In the genomic region with DNA sequence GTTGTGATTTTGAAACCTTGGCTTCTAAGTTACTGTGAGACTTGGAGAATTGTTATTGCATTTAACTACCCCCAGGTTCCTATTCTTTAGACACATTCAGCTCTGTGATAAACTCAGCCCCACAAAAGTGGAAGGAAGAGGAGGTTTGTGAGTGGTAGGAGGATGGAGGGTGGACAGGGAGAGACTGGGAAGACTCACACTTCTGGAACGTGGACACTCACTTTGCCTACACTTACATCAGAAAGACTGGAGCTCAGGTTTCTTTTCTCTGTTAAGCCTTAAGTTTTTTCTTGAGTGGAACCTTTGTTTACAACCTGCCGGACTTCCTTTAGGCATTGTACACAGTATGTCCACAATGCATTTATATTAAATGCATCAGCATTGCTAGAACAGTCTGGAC, we compare ENCODE assay signal across 15 cellular contexts.
DNase-seq lines count a peak whose midpoint lies in the region; ATAC-seq, FAIRE-seq and TF ChIP-seq lines count a peak whose summit lies in the region.
"Had no signal": no experiment of that assay in that cellular context is flagged by ENCODE, and none has a peak within 500 bp of the region (broad histone marks: within the 10 kb centered on the region; RNA-seq: fewer than 3 reads in every experiment).

No MANE protein-coding gene starts in this region.

- H3K27ac ChIP-seq in A549: peak overlapping the region; percentile 67 to 80
- peak overlapping the region; percentile 92 for H3K27ac ChIP-seq in HCT116 (ENCODE audit: low read depth, low read length)
- H3K27ac ChIP-seq in K562 (ENCODE audit: extremely low read depth, low read depth, low read length): no peak overlapping the region; the same call in 2 of the 3 replicates
- H3K27ac ChIP-seq in gastroesophageal sphincter: peak overlapping the region; percentile 28 to 61 (median 43)
- H3K27ac ChIP-seq: body of pancreas, thyroid gland had no signal

- POLR2A ChIA-PET in A549 (lab: Yijun Ruan, JAX) (no interaction called here), HCT116 (lab: Charles Lee) (interaction anchor here (0.8 to 7.6 kb wide), 28 partner anchors 10 to 223 kb away, joined by 3 to 145 read pairs (median 6); partner anchors contain the start of genes AREG and EREG), K562 (lab: Yijun Ruan, JAX) (interaction anchor here (0.8 to 1.7 kb wide), 2 partner anchors 9 to 165 kb away, joined by 3 to 6 read pairs; no protein-coding TSS in a partner anchor)

- CTCF ChIA-PET in A549 (lab: Yijun Ruan, JAX): interaction anchor here (1.1 to 1.3 kb wide), 2 partner anchors 12 to 131 kb away, joined by 3 to 4 read pairs; no protein-coding TSS in a partner anchor
- CTCF ChIA-PET in HCT116 (lab: Charles Lee): interaction anchor here (1.0 to 1.6 kb wide), 6 partner anchors 12 to 224 kb away, joined by 3 to 11 read pairs (median 3); no protein-coding TSS in a partner anchor
- CTCF ChIA-PET in K562 (lab: Yijun Ruan, JAX; ENCODE audit: low intra/inter-chr PET ratio): no interaction called here

- in situ Hi-C loops in K562 (cut with MboI): no loop called here

- H3K4me3 ChIP-seq in A549: no peak overlapping the region
- H3K4me3 ChIP-seq in HCT116 (replicated peaks in 1 of 2; ENCODE audit: low read depth in 1 of 2, low read length in 2 of 2): peak overlapping the region in 1 of 2 experiments; percentile 16; a peak in 2 of 4 replicates
- H3K4me3 ChIP-seq in K562: no peak overlapping the region
- no peak overlapping the region for H3K4me3 ChIP-seq in gastroesophageal sphincter
- H3K4me3 ChIP-seq: body of pancreas, thyroid gland had no signal

- H2AFZ ChIP-seq in HCT116 (ENCODE audit: low read depth, low read length, poor library complexity, severe bottlenecking) (peak overlapping the region; percentile 3), K562 (ENCODE audit: low read depth, low read length) (peak overlapping the region; percentile 79)

- H3K4me1 Mint-ChIP-seq in natural killer cell treated with Interleukin-12 subunit alpha and Interleukin-12 subunit beta and Interleukin-15 and Interleukin-18, amount 100 ng/mL, for 72 hours (ENCODE audit: low read depth in 2 of 2): peaks cover 0 to 3% of the 10 kb centered on the region in 2 donors

- H3K4me2 ChIP-seq in A549 (peak overlapping the region; percentile 50), HCT116 (ENCODE audit: low read length) (peak overlapping the region; percentile 53), K562 (ENCODE audit: insufficient read depth, low read length) (no peak overlapping the region)

- RAD21 ChIA-PET in HCT116 (lab: Charles Lee; ENCODE audit: low non-redundant PET in 1 of 2, low total read pairs in 2 of 2, uncharacterized antibody in 2 of 2, unreplicated experiment in 2 of 2): interaction anchor here in 1 of 2 experiments (0.7 to 1.6 kb wide), 2 partner anchors 79 to 127 kb away, joined by 3 to 5 read pairs; no protein-coding TSS in a partner anchor

- no peak for TF ChIP-seq CTCF in A549 (IDR thresholded peaks at IDR 0.05)
- no peak for TF ChIP-seq CTCF in HCT116 (IDR thresholded peaks at IDR 0.05 in 2 of 3, conservative IDR thresholded peaks at IDR 0.05 in 1 of 3; ENCODE audit: borderline replicate concordance in 1 of 3, insufficient read depth in 1 of 3, low read depth in 2 of 3, low read length in 2 of 3)
- TF ChIP-seq CTCF in K562 (IDR thresholded peaks at IDR 0.05 in 2 of 3, conservative IDR thresholded peaks at IDR 0.05 in 1 of 3; ENCODE audit: insufficient read depth in 2 of 3, low read depth in 1 of 3, low read length in 3 of 3): no peak
- no peak for TF ChIP-seq CTCF in gastroesophageal sphincter (IDR thresholded peaks at IDR 0.05)

- peak in 1 of 2 experiments; percentile 44 for DNase-seq in A549 (ENCODE audit: low read depth in 1 of 2, low spot score in 1 of 2)
- no peak for DNase-seq in HCT116 (ENCODE audit: low read depth, low spot score)
- DNase-seq in K562 (ENCODE audit: extremely low read depth in 1 of 4, low spot score in 3 of 4): no peak
- no peak for DNase-seq in H4 (ENCODE audit: low spot score)
- DNase-seq in NCI-H2107 (lab: John Stamatoyannopoulos, UW): no peak
- no peak for DNase-seq in natural killer cell treated with Interleukin-12 subunit alpha and Interleukin-12 subunit beta and Interleukin-15 and Interleukin-18, amount 100 ng/mL, for 72 hours (ENCODE audit: low spot score)
- DNase-seq: activated CD4-positive, alpha-beta T cell treated with anti-CD3 and anti-CD28 coated beads, Interleukin-2, amount 10 ng/mL, durations not matched to agents 24 days and 14 days; body of pancreas; DMS79 treated with DMSO at 0.1 percent for 48 hours; GOT3; thyroid gland had no signal

- H3K27me3 Mint-ChIP-seq in natural killer cell treated with Interleukin-12 subunit alpha and Interleukin-12 subunit beta and Interleukin-15 and Interleukin-18, amount 100 ng/mL, for 72 hours: peaks cover 8 to 20% of the 10 kb centered on the region in 2 donors
- H3K27me3 Mint-ChIP-seq: activated T-helper 17 cell treated with anti-CD3 and anti-CD28 coated beads, Interleukin-2, amount 50 U/mL, for 72 hours had no signal

- peak overlapping the region; percentile 65 for H3K9ac ChIP-seq in HCT116 (ENCODE audit: low read length)
- H3K9ac ChIP-seq in K562 (ENCODE audit: insufficient read depth in 1 of 2, low read depth in 2 of 2, low read length in 2 of 2): no peak overlapping the region

- TF ChIP-seq POLR2A in A549 (IDR thresholded peaks at IDR 0.05; ENCODE audit: low read length): no peak
- no peak for TF ChIP-seq POLR2A in HCT116 (IDR thresholded peaks at IDR 0.05; ENCODE audit: borderline replicate concordance, extremely low read depth, insufficient read depth, insufficient read length)
- TF ChIP-seq POLR2A in K562 (conservative IDR thresholded peaks at IDR 0.05): no peak
- no peak for TF ChIP-seq POLR2A in gastroesophageal sphincter (IDR thresholded peaks at IDR 0.05)

- H3K79me2 ChIP-seq in HCT116 (ENCODE audit: insufficient read depth, low read length): peaks cover 6% of the 10 kb centered on the region; the same call in 1 of the 2 replicates
- no peaks in the 10 kb centered on the region for H3K79me2 ChIP-seq in K562 (ENCODE audit: control insufficient read depth, insufficient read depth, low read length)

- H3K27me3 ChIP-seq in HCT116 (ENCODE audit: insufficient read depth, low read length) (no peaks in the 10 kb centered on the region), K562 (ENCODE audit: control insufficient read depth in 2 of 2, insufficient read depth in 2 of 2, low read length in 2 of 2) (no peaks in the 10 kb centered on the region), gastroesophageal sphincter (no peaks in the 10 kb centered on the region)
- H3K27me3 ChIP-seq: body of pancreas, thyroid gland had no signal

- H3K36me3 ChIP-seq in HCT116 (ENCODE audit: control insufficient read depth in 1 of 2, insufficient read depth in 2 of 2, low read length in 2 of 2) (no peaks in the 10 kb centered on the region), K562 (ENCODE audit: control insufficient read depth, insufficient read depth, low read length) (no peaks in the 10 kb centered on the region), gastroesophageal sphincter (no peaks in the 10 kb centered on the region)
- H3K36me3 ChIP-seq: thyroid gland had no signal

- no peak for TF ChIP-seq EP300 in A549 (IDR thresholded peaks at IDR 0.05)
- no peak for TF ChIP-seq EP300 in K562 (IDR thresholded peaks at IDR 0.05; ENCODE audit: low read length)
- no peak for TF ChIP-seq EP300 in gastroesophageal sphincter (IDR thresholded peaks at IDR 0.05)

- no peaks in the 10 kb centered on the region for H4K20me1 ChIP-seq in HCT116 (ENCODE audit: insufficient read depth)
- no peaks in the 10 kb centered on the region for H4K20me1 ChIP-seq in K562 (replicated peaks; ENCODE audit: control insufficient read depth, insufficient read depth, low read length)

- WGBS in A549 (ENCODE audit: missing lambda C conversion rate): 36% methylated on average over 2 of the region's 2 CpGs
- 35% methylated on average over 2 of the region's 2 CpGs for WGBS in K562 (ENCODE audit: insufficient coverage, low coverage, missing lambda C conversion rate)
- WGBS in gastroesophageal sphincter (ENCODE audit: low coverage in 1 of 2), 2 donors: 0 to 37% methylated on average over 1 to 2 of the region's 2 CpGs

- ATAC-seq in A549 (peak; percentile 56 to 59; a peak in 4 of 6 replicates), HCT116 (peak; percentile 43), K562 (peak; percentile 58), gastroesophageal sphincter (no peak), HG02763 (IDR thresholded peaks at IDR 0.05; ENCODE audit: unreplicated experiment) (no peak)
- ATAC-seq in natural killer cell treated with Interleukin-12 subunit alpha and Interleukin-12 subunit beta and Interleukin-15 and Interleukin-18, amount 100 ng/mL, for 72 hours: no peak
- ATAC-seq: activated T-helper 17 cell treated with anti-CD3 and anti-CD28 coated beads, Interleukin-2, amount 50 U/mL, for 72 hours; body of pancreas had no signal

- H3K9me3 Mint-ChIP-seq in natural killer cell treated with Interleukin-12 subunit alpha and Interleukin-12 subunit beta and Interleukin-15 and Interleukin-18, amount 100 ng/mL, for 72 hours: no peaks in the 10 kb centered on the region
- H3K9me3 Mint-ChIP-seq: activated CD4-positive, alpha-beta T cell treated with anti-CD3 and anti-CD28 coated beads, Interleukin-2, amount 10 ng/mL, durations not matched to agents 24 days and 14 days; activated T-helper 17 cell treated with anti-CD3 and anti-CD28 coated beads, Interleukin-2, amount 50 U/mL, for 72 hours; T-helper 1 cell treated with Interleukin-12 subunit alpha and Interleukin-12 subunit beta and Interleukin-4 antibody, amounts not matched to agents 30 μg/mL and 1 μg/mL, for 36 hours had no signal

- H3K4me1 ChIP-seq in A549: peaks cover 60% of the 10 kb centered on the region
- peaks cover 78 to 89% of the 10 kb centered on the region in 2 experiments for H3K4me1 ChIP-seq in HCT116 (ENCODE audit: control insufficient read depth in 1 of 2, insufficient read depth in 2 of 2, low read length in 2 of 2)
- H3K4me1 ChIP-seq in K562 (replicated peaks in 1 of 2; ENCODE audit: control insufficient read depth in 2 of 2, insufficient read depth in 2 of 2, low read length in 2 of 2): peaks cover 0 to 17% of the 10 kb centered on the region in 2 experiments; a peak in 4 of 5 replicates
- H3K4me1 ChIP-seq in gastroesophageal sphincter: peaks cover 0 to 29% (median 4%) of the 10 kb centered on the region in 3 donors
- H3K4me1 ChIP-seq: thyroid gland had no signal

- intact Hi-C loops in HCT116 (cut with micrococcal nuclease): loop anchor here (2.0 kb wide), 1 partner anchor 81 kb away; no protein-coding TSS in a partner anchor
- intact Hi-C loops in K562 (cut with micrococcal nuclease): no loop called here

- TF ChIP-seq RAD21 in A549 (conservative IDR thresholded peaks at IDR 0.05 in 1 of 2, IDR thresholded peaks at IDR 0.05 in 1 of 2) (no peak), HCT116 (IDR thresholded peaks at IDR 0.05; ENCODE audit: low read depth) (no peak), K562 (CRISPR knock-in tag; conservative IDR thresholded peaks at IDR 0.05 in 1 of 2, IDR thresholded peaks at IDR 0.05 in 1 of 2) (no peak)

- no peaks in the 10 kb centered on the region for H3K36me3 Mint-ChIP-seq in natural killer cell treated with Interleukin-12 subunit alpha and Interleukin-12 subunit beta and Interleukin-15 and Interleukin-18, amount 100 ng/mL, for 72 hours

- no peaks in the 10 kb centered on the region for H3K9me1 ChIP-seq in K562 (ENCODE audit: control insufficient read depth, insufficient read depth, low read length)

- no peak overlapping the region for H3K4me3 Mint-ChIP-seq in natural killer cell treated with Interleukin-12 subunit alpha and Interleukin-12 subunit beta and Interleukin-15 and Interleukin-18, amount 100 ng/mL, for 72 hours
- H3K4me3 Mint-ChIP-seq: activated CD4-positive, alpha-beta T cell treated with anti-CD3 and anti-CD28 coated beads, Interleukin-2, amount 10 ng/mL, durations not matched to agents 24 days and 14 days; activated T-helper 17 cell treated with anti-CD3 and anti-CD28 coated beads, Interleukin-2, amount 50 U/mL, for 72 hours; T-helper 1 cell treated with Interleukin-12 subunit alpha and Interleukin-12 subunit beta and Interleukin-4 antibody, amounts not matched to agents 30 μg/mL and 1 μg/mL, for 36 hours had no signal

- BruUV-seq in HCT116 (replicated peaks; lab: Mats Ljungman, UMichigan) (no TSS peak), K562 (replicated peaks; lab: Mats Ljungman, UMichigan) (no TSS peak)

- H3K9me2 ChIP-seq in HCT116 (ENCODE audit: insufficient read depth): no peaks in the 10 kb centered on the region

- no peak overlapping the region for H3K27ac Mint-ChIP-seq in natural killer cell treated with Interleukin-12 subunit alpha and Interleukin-12 subunit beta and Interleukin-15 and Interleukin-18, amount 100 ng/mL, for 72 hours
- H3K27ac Mint-ChIP-seq: activated CD4-positive, alpha-beta T cell treated with anti-CD3 and anti-CD28 coated beads, Interleukin-2, amount 10 ng/mL, durations not matched to agents 24 days and 14 days; activated T-helper 17 cell treated with anti-CD3 and anti-CD28 coated beads, Interleukin-2, amount 50 U/mL, for 72 hours; T-helper 1 cell treated with Interleukin-12 subunit alpha and Interleukin-12 subunit beta and Interleukin-4 antibody, amounts not matched to agents 30 μg/mL and 1 μg/mL, for 36 hours had no signal

- FAIRE-seq in A549 (lab: Jason Lieb, UNC) (no peak), K562 (lab: Jason Lieb, UNC) (no peak)

- H3K9me3 ChIP-seq in A549 (no peaks in the 10 kb centered on the region), HCT116 (ENCODE audit: control insufficient read depth in 1 of 2, insufficient read depth in 1 of 2, low read depth in 1 of 2, low read length in 2 of 2) (no peaks in the 10 kb centered on the region), K562 (replicated peaks; ENCODE audit: control insufficient read depth, insufficient read depth, low read depth, low read length) (no peaks in the 10 kb centered on the region), gastroesophageal sphincter (no peaks in the 10 kb centered on the region)
- H3K9me3 ChIP-seq: body of pancreas, thyroid gland had no signal

Comparison
In these comparisons a context has a peak if more than half of its experiments do, and no peak if none do; other contexts are left out.
1. ATAC-seq: peak in A549 (2 of 2), HCT116 (single experiment) and K562 (single experiment); none in gastroesophageal sphincter (single experiment), HG02763 (single experiment) and natural killer cell treated with Interleukin-12 subunit alpha and Interleukin-12 subunit beta and Interleukin-15 and Interleukin-18, amount 100 ng/mL, for 72 hours (0 of 2).